Comparison of ENCODE assay signal across 21 cellular contexts in genomic region chr16:68915561-68915960, GRCh38.
"Had no signal": no experiment of that assay in that cellular context is flagged by ENCODE, and none has a peak within 500 bp of the region (broad histone marks: within the 10 kb centered on the region; RNA-seq: fewer than 3 reads in every experiment).

No MANE protein-coding gene starts in this region.

- ATAC-seq: activated T-cell treated with anti-CD3 and anti-CD28 coated beads, Interleukin-2, amount 50 U/mL, for 4 hours; K562 had no signal

- DNase-seq: activated B cell treated with CpG ODN at 0.5 μM for 24 hours; activated CD4-positive, alpha-beta memory T cell treated with anti-CD3 and anti-CD28 coated beads for 36 hours; activated CD4-positive, alpha-beta T cell treated with anti-CD3 and anti-CD28 coated beads for 1 hour; activated CD4-positive, alpha-beta T cell treated with anti-CD3 and anti-CD28 coated beads, Interleukin-2, amount 10 ng/mL, durations not matched to agents 24 days and 14 days; activated CD8-positive, alpha-beta memory T cell treated with anti-CD3 and anti-CD28 coated beads for 24 hours; activated effector memory CD4-positive, alpha-beta T cell treated with anti-CD3 and anti-CD28 coated beads, Interleukin-2, amount 50 U/mL, for 16 hours; activated naive CD4-positive, alpha-beta T cell treated with anti-CD3 and anti-CD28 coated beads for 36 hours; activated naive CD8-positive, alpha-beta T cell treated with anti-CD3 and anti-CD28 coated beads for 36 hours; activated T-cell treated with anti-CD3 and anti-CD28 coated beads, Interleukin-2, amount 50 U/mL, for 4 hours; brain microvascular endothelial cell; Karpas-422; NCI-H1105 treated with DMSO at 0.1 percent for 48 hours; NCI-H1436 treated with DMSO at 0.1 percent for 48 hours; NCI-H187; NCI-H2081; NCI-H446; NCI-H524; Peyer's patch; SHP77 treated with DMSO at 0.1 percent for 48 hours had no signal

- H3K4me1 ChIP-seq: Peyer's patch had no signal

- H3K4me1 Mint-ChIP-seq: activated B cell treated with CpG ODN at 0.5 μM for 24 hours; activated CD4-positive, alpha-beta T cell treated with anti-CD3 and anti-CD28 coated beads, Interleukin-2, amount 10 ng/mL, durations not matched to agents 24 days and 14 days; activated naive CD8-positive, alpha-beta T cell treated with anti-CD3 and anti-CD28 coated beads for 36 hours had no signal

- H3K27me3 Mint-ChIP-seq: activated B cell treated with CpG ODN at 0.5 μM for 24 hours; activated CD4-positive, alpha-beta memory T cell treated with anti-CD3 and anti-CD28 coated beads for 36 hours; activated CD4-positive, alpha-beta T cell treated with anti-CD3 and anti-CD28 coated beads, Interleukin-2, amount 10 ng/mL, durations not matched to agents 24 days and 14 days; activated naive CD8-positive, alpha-beta T cell treated with anti-CD3 and anti-CD28 coated beads for 36 hours had no signal

- H3K27me3 ChIP-seq: brain microvascular endothelial cell, Peyer's patch had no signal

- H3K9me3 ChIP-seq: Peyer's patch had no signal

- H3K27ac Mint-ChIP-seq: activated B cell treated with CpG ODN at 0.5 μM for 24 hours; activated CD4-positive, alpha-beta memory T cell treated with anti-CD3 and anti-CD28 coated beads for 36 hours; activated CD4-positive, alpha-beta T cell treated with anti-CD3 and anti-CD28 coated beads, Interleukin-2, amount 10 ng/mL, durations not matched to agents 24 days and 14 days; activated naive CD4-positive, alpha-beta T cell treated with anti-CD3 and anti-CD28 coated beads for 36 hours; activated naive CD8-positive, alpha-beta T cell treated with anti-CD3 and anti-CD28 coated beads for 36 hours; T-helper 1 cell treated with Interleukin-12 subunit alpha and Interleukin-12 subunit beta and Interleukin-4 antibody, amounts not matched to agents 30 μg/mL and 1 μg/mL, for 36 hours had no signal

- H3K4me3 Mint-ChIP-seq: activated B cell treated with CpG ODN at 0.5 μM for 24 hours; activated CD4-positive, alpha-beta memory T cell treated with anti-CD3 and anti-CD28 coated beads for 36 hours; activated CD4-positive, alpha-beta T cell treated with anti-CD3 and anti-CD28 coated beads, Interleukin-2, amount 10 ng/mL, durations not matched to agents 24 days and 14 days; activated naive CD4-positive, alpha-beta T cell treated with anti-CD3 and anti-CD28 coated beads for 36 hours; activated naive CD8-positive, alpha-beta T cell treated with anti-CD3 and anti-CD28 coated beads for 36 hours; activated T-cell treated with anti-CD3 and anti-CD28 coated beads, Interleukin-2, amount 50 U/mL, for 4 hours; T-helper 1 cell treated with Interleukin-12 subunit alpha and Interleukin-12 subunit beta and Interleukin-4 antibody, amounts not matched to agents 30 μg/mL and 1 μg/mL, for 36 hours had no signal

- H3K27ac ChIP-seq: brain microvascular endothelial cell, Peyer's patch had no signal

- H3K4me3 ChIP-seq: K562, Peyer's patch had no signal

- H3K9me3 Mint-ChIP-seq: activated B cell treated with CpG ODN at 0.5 μM for 24 hours; activated CD4-positive, alpha-beta memory T cell treated with anti-CD3 and anti-CD28 coated beads for 36 hours; activated CD4-positive, alpha-beta T cell treated with anti-CD3 and anti-CD28 coated beads, Interleukin-2, amount 10 ng/mL, durations not matched to agents 24 days and 14 days; activated naive CD4-positive, alpha-beta T cell treated with anti-CD3 and anti-CD28 coated beads for 36 hours; activated naive CD8-positive, alpha-beta T cell treated with anti-CD3 and anti-CD28 coated beads for 36 hours; activated T-cell treated with anti-CD3 and anti-CD28 coated beads, Interleukin-2, amount 50 U/mL, for 4 hours; T-helper 1 cell treated with Interleukin-12 subunit alpha and Interleukin-12 subunit beta and Interleukin-4 antibody, amounts not matched to agents 30 μg/mL and 1 μg/mL, for 36 hours had no signal
